Comparison of ENCODE assay signal across 8 cellular contexts in the genomic region with DNA sequence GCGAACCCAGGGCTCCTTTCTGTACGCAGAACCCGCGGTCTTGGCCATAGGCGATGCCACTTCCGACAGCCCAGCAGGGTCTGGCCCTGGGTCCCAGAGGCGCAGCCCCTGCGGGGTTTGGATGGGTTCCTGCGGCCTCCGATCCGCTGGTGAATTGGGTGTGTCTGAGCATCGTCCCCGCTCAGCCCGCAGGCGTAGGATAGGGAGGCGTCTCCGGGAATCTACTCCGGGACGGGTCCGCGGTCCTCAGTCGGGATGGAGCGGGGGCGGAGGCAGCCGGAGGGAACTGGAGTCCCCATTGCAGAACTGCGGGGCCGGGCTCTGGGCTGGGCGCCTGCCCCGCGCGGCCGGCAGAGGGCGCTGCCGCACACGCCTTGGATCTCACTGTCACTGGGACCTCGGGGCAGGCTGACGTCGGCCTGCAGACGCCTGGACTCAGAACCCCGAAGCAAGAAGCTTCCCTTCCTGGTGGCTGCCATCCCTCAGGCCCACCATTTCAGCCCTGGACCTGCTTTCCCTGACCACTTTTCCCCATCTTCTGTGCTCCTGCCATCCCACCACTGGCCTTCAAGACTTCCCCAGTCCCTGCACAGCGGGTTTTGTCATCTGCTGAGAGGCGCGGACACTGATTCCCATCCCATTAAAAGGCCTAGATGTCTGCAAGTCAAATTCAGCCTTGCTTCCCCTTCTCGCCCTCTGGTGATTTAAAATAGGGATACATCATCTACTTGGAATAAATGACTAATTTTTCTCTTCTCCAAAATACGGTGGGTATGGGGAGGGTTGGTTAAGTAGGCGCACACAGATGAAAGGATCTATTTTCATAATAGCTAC. TPM values are rescaled to one million over a fixed set of nuclear protein-coding genes. Genes with fewer than 3 reads are reported as not detected.
DNase-seq lines count a peak whose midpoint lies in the region; ATAC-seq and TF ChIP-seq lines count a peak whose summit lies in the region.

No MANE protein-coding gene starts in this region.

- no peaks in the 10 kb centered on the region for H3K27me3 Mint-ChIP-seq in chondrocyte (ENCODE audit: low read depth)

- H3K9me3 Mint-ChIP-seq in chondrocyte (ENCODE audit: low read depth) = no peaks in the 10 kb centered on the region

- DNase-seq in NK-92 treated with Interleukin-12 subunit alpha and Interleukin-12 subunit beta, amount 100 ng/mL, for 24 hours (lab: John Stamatoyannopoulos, UW) = peak; percentile 69
- DNase-seq in NK-92 (lab: John Stamatoyannopoulos, UW; ENCODE audit: unreplicated experiment) = no peak
- peak; percentile 92 for DNase-seq in NCI-H2227 treated with DMSO at 0.1 percent for 48 hours (lab: John Stamatoyannopoulos, UW)
- DNase-seq in activated CD4-positive, alpha-beta T cell treated with anti-CD3 and anti-CD28 coated beads for 24 hours (ENCODE audit: low read depth in 2 of 2) = peak; percentile 71 to 74
- DNase-seq in chondrocyte (ENCODE audit: low spot score) = no peak
- peak; percentile 80 for DNase-seq in kidney tubule cell (ENCODE audit: low spot score)
- DNase-seq in stimulated activated CD4-positive, alpha-beta T cell treated with anti-CD3 and anti-CD28 coated beads, Interleukin-1b, Interleukin-23, amount 100 ng/mL, for 1 hour (ENCODE audit: low read depth in 2 of 2) = peak; percentile 52 to 67

- H3K27ac Mint-ChIP-seq in chondrocyte (ENCODE audit: unreplicated experiment) = peak overlapping the region; percentile 96

- H3K4me3 Mint-ChIP-seq in chondrocyte (ENCODE audit: unreplicated experiment) = peak overlapping the region; percentile 68

- peak; percentile 99 for TF ChIP-seq CTCF in chondrocyte (IDR thresholded peaks at IDR 0.05)

- ATAC-seq in HG03095 (IDR thresholded peaks at IDR 0.05; ENCODE audit: unreplicated experiment) = peak; percentile 48

- H3K36me3 Mint-ChIP-seq in chondrocyte (ENCODE audit: low read depth) = no peaks in the 10 kb centered on the region

- peaks cover 64% of the 10 kb centered on the region for H3K4me1 Mint-ChIP-seq in chondrocyte (ENCODE audit: low read depth)

RNA-seq across cellular contexts. Expression of a gene that starts 38.3 kb away (rescaled TPM):
- 83.1 to 192 TPM (median 190 TPM) in 3 replicates for total RNA-seq in chondrocyte

Comparison
In these comparisons a context has a peak if more than half of its experiments do, and no peak if none do; other contexts are left out.
1. DNase-seq: peak in NK-92 treated with Interleukin-12 subunit alpha and Interleukin-12 subunit beta, amount 100 ng/mL, for 24 hours (single experiment), NCI-H2227 treated with DMSO at 0.1 percent for 48 hours (single experiment), activated CD4-positive, alpha-beta T cell treated with anti-CD3 and anti-CD28 coated beads for 24 hours (2 of 2), kidney tubule cell (single experiment) and stimulated activated CD4-positive, alpha-beta T cell treated with anti-CD3 and anti-CD28 coated beads, Interleukin-1b, Interleukin-23, amount 100 ng/mL, for 1 hour (2 of 2); none in NK-92 (single experiment) and chondrocyte (single experiment).